In genomic region chr2:151483546-151483945, GRCh38 we compare ENCODE assay signal across 36 cellular contexts.
"Had no signal": no experiment of that assay in that cellular context is flagged by ENCODE, and none has a peak within 500 bp of the region (broad histone marks: within the 10 kb centered on the region; RNA-seq: fewer than 3 reads in every experiment).

No MANE protein-coding gene starts in this region.

- H3K9me3 ChIP-seq: adrenal gland, body of pancreas, esophagus squamous epithelium, gastroesophageal sphincter had no signal

- DNase-seq: activated CD4-positive, alpha-beta memory T cell treated with anti-CD3 and anti-CD28 coated beads, Interleukin-2, amount 10 ng/mL, durations not matched to agents 7 days and 5 days; activated CD4-positive, alpha-beta T cell treated with anti-CD3 and anti-CD28 coated beads for 4 hours; activated CD4-positive, alpha-beta T cell treated with anti-CD3 and anti-CD28 coated beads, Interleukin-2, amount 10 ng/mL, durations not matched to agents 7 days and 5 days; activated CD4-positive, alpha-beta T cell treated with anti-CD3 and anti-CD28 coated beads, Interleukin-2, amount 50 U/mL, for 4 hours; activated CD4-positive, CD25-positive, alpha-beta regulatory T cell; activated CD4-positive, CD25-positive, alpha-beta regulatory T cell treated with anti-CD3 and anti-CD28 coated beads, Interleukin-2, amount 50 U/mL, for 72 hours; activated CD8-positive, alpha-beta memory T cell treated with anti-CD3 and anti-CD28 coated beads, Interleukin-2, amount 50 U/mL, for 48 hours; activated effector memory CD4-positive, alpha-beta T cell treated with anti-CD3 and anti-CD28 coated beads, Interleukin-2, amount 50 U/mL, for 16 hours; activated naive CD4-positive, alpha-beta T cell; activated naive CD4-positive, alpha-beta T cell treated with anti-CD3 and anti-CD28 coated beads, Interleukin-2, amount 10 ng/mL, durations not matched to agents 7 days and 5 days; activated T-cell treated with anti-CD3 and anti-CD28 coated beads, Interleukin-2, amount 50 U/mL, for 48 hours; adrenal gland; amygdala; aorta; caudate nucleus; cortex of kidney; dermis blood vessel endothelial cell; effector CD4-positive, alpha-beta T cell; esophagus squamous epithelium; foreskin melanocyte; head of caudate nucleus; hippocampal formation; T-helper 1 cell; T-helper 17 cell; T1000; WERI-Rb-1 had no signal

- H3K4me3 ChIP-seq: adrenal gland, body of pancreas, esophagus squamous epithelium, gastroesophageal sphincter had no signal

- H3K27me3 Mint-ChIP-seq: activated CD4-positive, alpha-beta memory T cell treated with anti-CD3 and anti-CD28 coated beads, Interleukin-2, amount 10 ng/mL, durations not matched to agents 7 days and 5 days; activated CD4-positive, alpha-beta T cell treated with anti-CD3 and anti-CD28 coated beads, Interleukin-2, amount 10 ng/mL, durations not matched to agents 7 days and 5 days; activated naive CD4-positive, alpha-beta T cell treated with anti-CD3 and anti-CD28 coated beads, Interleukin-2, amount 10 ng/mL, durations not matched to agents 7 days and 5 days; T-helper 17 cell had no signal

- ATAC-seq: activated naive CD4-positive, alpha-beta T cell treated with anti-CD3 and anti-CD28 coated beads, Interleukin-2, amount 50 U/mL, for 72 hours; body of pancreas; gastroesophageal sphincter; T-helper 17 cell had no signal

- H3K27me3 ChIP-seq: adrenal gland, body of pancreas, esophagus squamous epithelium, gastroesophageal sphincter had no signal

- H3K27ac ChIP-seq: adrenal gland, body of pancreas, epithelial cell of prostate, esophagus squamous epithelium, gastroesophageal sphincter, WERI-Rb-1 had no signal

- FAIRE-seq: colon, endometrium, endothelial cell of umbilical vein had no signal

- H3K9me3 Mint-ChIP-seq: activated CD4-positive, alpha-beta T cell treated with anti-CD3 and anti-CD28 coated beads, Interleukin-2, amount 10 ng/mL, durations not matched to agents 7 days and 5 days; activated naive CD4-positive, alpha-beta T cell treated with anti-CD3 and anti-CD28 coated beads, Interleukin-2, amount 10 ng/mL, durations not matched to agents 7 days and 5 days had no signal

- H3K36me3 ChIP-seq: adrenal gland had no signal

- H3K27ac Mint-ChIP-seq: activated CD4-positive, alpha-beta memory T cell treated with anti-CD3 and anti-CD28 coated beads, Interleukin-2, amount 10 ng/mL, durations not matched to agents 7 days and 5 days; activated CD4-positive, alpha-beta T cell treated with anti-CD3 and anti-CD28 coated beads, Interleukin-2, amount 10 ng/mL, durations not matched to agents 7 days and 5 days; activated naive CD4-positive, alpha-beta T cell treated with anti-CD3 and anti-CD28 coated beads, Interleukin-2, amount 10 ng/mL, durations not matched to agents 7 days and 5 days; activated T-helper 1 cell treated with anti-CD3 and anti-CD28 coated beads, Interleukin-12 subunit alpha, Interleukin-12 subunit beta, Interleukin-2, Interleukin-4 antibody, amounts not matched to agents 30 ng/mL and 10 ng/mL and 1 ng/mL, durations not matched to agents 14 hours and 24 hours and 36 hours; activated T-helper 2 cell treated with anti-CD3 and anti-CD28 coated beads, Interferon-gamma antibody, Interleukin-2, Interleukin-4, amounts not matched to agents 10 μg/mL and 5 μg/mL and 100 μg/mL, durations not matched to agents 14 hours and 24 hours and 36 hours; T-helper 17 cell; T-helper 2 cell treated with Interferon-gamma antibody and Interleukin-4, amounts not matched to agents 5 μg/mL and 100 μg/mL, for 36 hours had no signal

- H3K4me1 ChIP-seq: adrenal gland, body of pancreas, esophagus squamous epithelium, gastroesophageal sphincter had no signal

- H3K4me3 Mint-ChIP-seq: activated CD4-positive, alpha-beta memory T cell treated with anti-CD3 and anti-CD28 coated beads, Interleukin-2, amount 10 ng/mL, durations not matched to agents 7 days and 5 days; activated CD4-positive, alpha-beta T cell treated with anti-CD3 and anti-CD28 coated beads, Interleukin-2, amount 10 ng/mL, durations not matched to agents 7 days and 5 days; activated naive CD4-positive, alpha-beta T cell treated with anti-CD3 and anti-CD28 coated beads, Interleukin-2, amount 10 ng/mL, durations not matched to agents 7 days and 5 days; activated T-helper 1 cell treated with anti-CD3 and anti-CD28 coated beads, Interleukin-12 subunit alpha, Interleukin-12 subunit beta, Interleukin-2, Interleukin-4 antibody, amounts not matched to agents 30 ng/mL and 10 ng/mL and 1 ng/mL, durations not matched to agents 14 hours and 24 hours and 36 hours; T-helper 17 cell; T-helper 2 cell treated with Interferon-gamma antibody and Interleukin-4, amounts not matched to agents 5 μg/mL and 100 μg/mL, for 36 hours had no signal
